In the genomic region with DNA sequence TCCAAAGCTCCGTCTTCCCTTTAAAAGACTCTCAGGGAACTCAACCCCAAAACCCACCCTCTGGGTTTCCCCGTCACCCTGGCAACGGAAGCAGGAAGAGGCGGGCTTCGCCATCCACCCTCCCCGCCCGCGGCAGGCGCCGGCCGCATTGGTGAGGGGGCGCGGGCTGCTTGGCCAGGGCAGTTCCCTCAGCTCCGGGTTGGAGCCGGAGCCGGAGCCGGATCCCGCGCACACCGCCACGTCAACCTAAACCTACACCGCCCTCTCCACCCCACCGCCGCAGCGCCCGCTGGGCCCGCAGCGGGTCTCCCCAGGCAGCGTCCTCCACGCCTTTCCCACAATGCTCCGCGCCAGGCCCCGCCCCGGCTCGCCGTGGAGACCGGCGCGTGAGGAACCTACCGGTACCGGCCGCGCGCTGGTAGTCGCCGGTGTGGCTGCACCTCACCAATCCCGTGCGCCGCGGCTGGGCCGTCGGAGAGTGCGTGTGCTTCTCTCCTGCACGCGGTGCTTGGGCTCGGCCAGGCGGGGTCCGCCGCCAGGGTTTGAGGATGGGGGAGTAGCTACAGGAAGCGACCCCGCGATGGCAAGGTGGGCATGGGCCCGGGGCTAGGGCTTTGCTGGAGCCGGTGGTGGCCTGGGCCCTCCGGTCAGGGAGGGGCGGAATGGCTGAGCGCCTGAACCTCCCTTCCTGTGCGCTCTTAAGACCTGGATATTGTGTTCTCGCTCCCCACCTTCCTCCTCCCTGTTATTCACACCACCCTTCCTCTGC, we compare ENCODE assay signal across 8 cellular contexts. TPM values are rescaled to one million over a fixed set of nuclear protein-coding genes. Genes with fewer than 3 reads are reported as not detected.
DNase-seq lines count a peak whose midpoint lies in the region; ATAC-seq and TF ChIP-seq lines count a peak whose summit lies in the region.

A gene with protein sequence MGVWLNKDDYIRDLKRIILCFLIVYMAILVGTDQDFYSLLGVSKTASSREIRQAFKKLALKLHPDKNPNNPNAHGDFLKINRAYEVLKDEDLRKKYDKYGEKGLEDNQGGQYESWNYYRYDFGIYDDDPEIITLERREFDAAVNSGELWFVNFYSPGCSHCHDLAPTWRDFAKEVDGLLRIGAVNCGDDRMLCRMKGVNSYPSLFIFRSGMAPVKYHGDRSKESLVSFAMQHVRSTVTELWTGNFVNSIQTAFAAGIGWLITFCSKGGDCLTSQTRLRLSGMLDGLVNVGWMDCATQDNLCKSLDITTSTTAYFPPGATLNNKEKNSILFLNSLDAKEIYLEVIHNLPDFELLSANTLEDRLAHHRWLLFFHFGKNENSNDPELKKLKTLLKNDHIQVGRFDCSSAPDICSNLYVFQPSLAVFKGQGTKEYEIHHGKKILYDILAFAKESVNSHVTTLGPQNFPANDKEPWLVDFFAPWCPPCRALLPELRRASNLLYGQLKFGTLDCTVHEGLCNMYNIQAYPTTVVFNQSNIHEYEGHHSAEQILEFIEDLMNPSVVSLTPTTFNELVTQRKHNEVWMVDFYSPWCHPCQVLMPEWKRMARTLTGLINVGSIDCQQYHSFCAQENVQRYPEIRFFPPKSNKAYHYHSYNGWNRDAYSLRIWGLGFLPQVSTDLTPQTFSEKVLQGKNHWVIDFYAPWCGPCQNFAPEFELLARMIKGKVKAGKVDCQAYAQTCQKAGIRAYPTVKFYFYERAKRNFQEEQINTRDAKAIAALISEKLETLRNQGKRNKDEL (plus strand): TSS at position 362 of the 769 bp plus-strand sequence. CDS start 1,830 bp downstream, outside the sequence.

- H3K27ac ChIP-seq in right cardiac atrium (ENCODE audit: low read length) (peak within 1 kb of the TSS; percentile 63), vagina (peak within 1 kb of the TSS; percentile 81)

- peaks cover 6% of the 10 kb centered on the region for H3K4me1 Mint-ChIP-seq in T-helper 17 cell

- H3K4me1 ChIP-seq in right cardiac atrium (ENCODE audit: control insufficient read depth, insufficient read depth, low read length), result no peaks in the 10 kb centered on the region
- peaks cover 26% of the 10 kb centered on the region for H3K4me1 ChIP-seq in vagina

- H3K27me3 ChIP-seq in right cardiac atrium (ENCODE audit: control insufficient read depth, insufficient read depth), result no peaks in the 10 kb centered on the region
- no peaks in the 10 kb centered on the region for H3K27me3 ChIP-seq in vagina

- under 1% methylated on average over 69 of the region's 69 CpGs for WGBS in right cardiac atrium

- H3K36me3 ChIP-seq in vagina, result peaks cover 0 to 7% of the 10 kb centered on the region in 2 donors

- DNase-seq in GM13977 (ENCODE audit: low spot score) (peak; percentile 87), NCI-H1417 treated with DMSO at 0.1 percent for 48 hours (lab: John Stamatoyannopoulos, UW) (peak; percentile 61), T-helper 17 cell (peak; percentile 79 to 82 (median 81)), anterior cingulate cortex (lab: John Stamatoyannopoulos, UW) (peak; percentile 36 to 96 (median 89)), right cardiac atrium (peak; percentile 92 to 95 (median 94)), putamen (ENCODE audit: low spot score) (peak; percentile 88), vagina (ENCODE audit: extremely low spot score in 2 of 2) (peak; percentile 87 to 96)

- peak; percentile 91 for ATAC-seq in HG02798 (IDR thresholded peaks at IDR 0.05; ENCODE audit: poor library complexity, unreplicated experiment)
- ATAC-seq in T-helper 17 cell, result peak; percentile 89
- peak; percentile 98 to 99 for ATAC-seq in right cardiac atrium

- H3K4me3 Mint-ChIP-seq in T-helper 17 cell, result no peak within 1 kb of the TSS

- H3K36me3 Mint-ChIP-seq in T-helper 17 cell (ENCODE audit: low read depth), result peaks cover 3% of the 10 kb centered on the region

- H3K9me3 ChIP-seq in T-helper 17 cell (ENCODE audit: control insufficient read depth, low read length, poor library complexity, severe bottlenecking), result no peaks in the 10 kb centered on the region
- no peaks in the 10 kb centered on the region for H3K9me3 ChIP-seq in right cardiac atrium (ENCODE audit: control insufficient read depth, low read length)
- no peaks in the 10 kb centered on the region for H3K9me3 ChIP-seq in vagina

- no peak for TF ChIP-seq POLR2A in vagina (IDR thresholded peaks at IDR 0.05)

- no peak for TF ChIP-seq CTCF in GM13977 (IDR thresholded peaks at IDR 0.05; ENCODE audit: extremely low read depth, insufficient read depth, missing control alignments)
- TF ChIP-seq CTCF in vagina (IDR thresholded peaks at IDR 0.05), result no peak

- H3K27ac Mint-ChIP-seq in T-helper 17 cell, result no peak within 1 kb of the TSS

- in situ Hi-C loops in GM13977 (cut with MboI; ENCODE audit: low pct_unique_long_range_greater_than_20kb, low sequenced_read_pairs, unreplicated experiment), result no loop called here

- H3K4me3 ChIP-seq in right cardiac atrium (ENCODE audit: low read length) (peak within 1 kb of the TSS; percentile 90), vagina (peak within 1 kb of the TSS; percentile 90 to 99)

- intact Hi-C loops in right cardiac atrium (cut with DNase I), result no loop called here
- intact Hi-C loops in vagina (cut with DNase I), result no loop called here

- peaks cover 6% of the 10 kb centered on the region for H3K27me3 Mint-ChIP-seq in T-helper 17 cell

RNA-seq across cellular contexts. Expression of the gene that starts here (rescaled TPM):
- total RNA-seq in T-helper 17 cell, result 10 to 100 TPM; 52.4 to 55.1 TPM
- total RNA-seq in right cardiac atrium, result 10 to 100 TPM; 54.7 to 72.1 (median 57.7) TPM
- polyA plus RNA-seq in right cardiac atrium, result 13.1 TPM
- 37.1 TPM for total RNA-seq in vagina

Comparison
In these comparisons a context has a peak if more than half of its experiments do, and no peak if none do; other contexts are left out.
1. Peak in every context shown above with its lines: DNase-seq, ATAC-seq, H3K4me3 ChIP-seq and H3K27ac ChIP-seq.